8 cellular contexts compared by ENCODE assay signal in the genomic region with DNA sequence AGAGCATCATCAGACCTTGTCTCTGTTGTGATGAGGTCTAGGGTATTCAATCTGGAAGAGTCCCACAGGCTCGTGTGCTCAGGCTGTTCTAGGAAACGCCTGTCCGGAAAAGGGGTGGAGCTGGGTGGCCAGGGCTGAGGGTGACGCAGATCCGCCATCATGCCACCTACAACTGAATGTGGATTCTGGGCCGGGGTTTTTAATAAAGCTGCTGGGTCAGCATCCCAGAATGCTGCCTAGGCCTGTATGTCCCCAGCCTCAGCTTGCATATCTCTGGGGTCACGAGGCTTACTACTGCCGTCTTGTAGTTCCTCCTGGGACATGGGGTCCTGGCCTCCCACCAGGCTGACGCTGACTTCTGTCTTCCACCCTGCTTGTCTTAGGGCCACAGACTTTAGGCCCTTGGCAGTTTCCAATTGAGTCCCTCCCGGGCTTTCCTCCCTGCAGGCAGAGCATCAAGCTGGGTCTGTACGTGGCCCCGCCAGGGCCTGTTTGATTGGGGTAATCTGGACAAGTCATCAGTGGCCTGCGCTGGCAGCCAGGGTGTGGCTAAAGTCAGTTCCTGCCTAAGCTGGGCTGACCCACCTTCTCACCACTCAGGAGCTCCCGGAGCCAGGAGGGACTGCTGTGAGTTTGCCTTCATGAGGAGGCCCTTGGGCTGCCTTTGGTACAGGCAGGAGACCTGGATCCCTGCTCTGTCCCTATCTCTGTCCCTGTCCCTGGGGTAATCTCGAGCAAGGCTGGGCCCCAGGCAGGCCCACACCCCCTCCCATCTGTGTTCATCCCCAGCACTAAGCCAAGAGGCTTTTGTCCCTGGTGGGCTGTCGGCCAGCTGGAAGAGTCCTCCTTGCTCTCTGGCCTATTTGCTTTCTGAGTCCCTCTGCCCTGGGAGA.
DNase-seq lines count a peak whose midpoint lies in the region; ATAC-seq lines count a peak whose summit lies in the region.

No MANE protein-coding gene starts in this region.

- peaks cover 75% of the 10 kb centered on the region for H3K4me1 Mint-ChIP-seq in activated naive CD4-positive, alpha-beta T cell treated with anti-CD3 and anti-CD28 coated beads, Interleukin-2, amount 10 ng/mL, durations not matched to agents 7 days and 5 days
- peaks cover 54% of the 10 kb centered on the region for H3K4me1 Mint-ChIP-seq in activated naive CD4-positive, alpha-beta T cell treated with anti-CD3 and anti-CD28 coated beads for 36 hours (ENCODE audit: low read depth)

- peaks cover 6% of the 10 kb centered on the region for H3K36me3 Mint-ChIP-seq in activated naive CD4-positive, alpha-beta T cell treated with anti-CD3 and anti-CD28 coated beads, Interleukin-2, amount 10 ng/mL, durations not matched to agents 7 days and 5 days
- no peaks in the 10 kb centered on the region for H3K36me3 Mint-ChIP-seq in activated naive CD4-positive, alpha-beta T cell treated with anti-CD3 and anti-CD28 coated beads for 36 hours (ENCODE audit: low read depth)

- 89 to 93% methylated on average over 14 to 15 of the region's 16 CpGs for WGBS in mesodermal cell (ENCODE audit: insufficient coverage in 2 of 2), 2 experiments

- DNase-seq in activated naive CD4-positive, alpha-beta T cell treated with anti-CD3 and anti-CD28 coated beads, Interleukin-2, amount 10 ng/mL, durations not matched to agents 7 days and 5 days = no peak
- DNase-seq in activated naive CD4-positive, alpha-beta T cell treated with anti-CD3 and anti-CD28 coated beads for 36 hours = no peak
- DNase-seq in dermis blood vessel endothelial cell (peak; percentile 91), ureter (ENCODE audit: low spot score) (peak; percentile 85), NCI-H1436 treated with DMSO at 0.1 percent for 48 hours (lab: John Stamatoyannopoulos, UW) (no peak)

- H3K9me3 ChIP-seq in mesodermal cell (ENCODE audit: control insufficient read depth, low read length) = no peaks in the 10 kb centered on the region

- H3K9me3 Mint-ChIP-seq in activated naive CD4-positive, alpha-beta T cell treated with anti-CD3 and anti-CD28 coated beads, Interleukin-2, amount 10 ng/mL, durations not matched to agents 7 days and 5 days = no peaks in the 10 kb centered on the region
- no peaks in the 10 kb centered on the region for H3K9me3 Mint-ChIP-seq in activated naive CD4-positive, alpha-beta T cell treated with anti-CD3 and anti-CD28 coated beads for 36 hours

- intact Hi-C loops in activated naive CD4-positive, alpha-beta T cell treated with anti-CD3 and anti-CD28 coated beads for 36 hours (cut with micrococcal nuclease) = loop anchor here (1.0 kb wide), 1 partner anchor 11 kb away; no protein-coding TSS in a partner anchor

- ATAC-seq in GM21786 (IDR thresholded peaks at IDR 0.05; ENCODE audit: unreplicated experiment) (no peak), GM21576 (IDR thresholded peaks at IDR 0.05; ENCODE audit: unreplicated experiment) (no peak)

- no peak overlapping the region for H3K4me3 Mint-ChIP-seq in activated naive CD4-positive, alpha-beta T cell treated with anti-CD3 and anti-CD28 coated beads, Interleukin-2, amount 10 ng/mL, durations not matched to agents 7 days and 5 days
- H3K4me3 Mint-ChIP-seq in activated naive CD4-positive, alpha-beta T cell treated with anti-CD3 and anti-CD28 coated beads for 36 hours = no peak overlapping the region

- H3K4me3 ChIP-seq in mesodermal cell (ENCODE audit: extremely low read depth, insufficient read depth, low read length, poor library complexity, severe bottlenecking) = no peak overlapping the region

- peaks cover 66% of the 10 kb centered on the region for H3K4me1 ChIP-seq in mesodermal cell (ENCODE audit: control insufficient read depth, insufficient read depth, low read length, poor library complexity, severe bottlenecking)

- H3K36me3 ChIP-seq in mesodermal cell (ENCODE audit: control insufficient read depth, insufficient read depth, low read length) = peaks cover 60% of the 10 kb centered on the region

- peak overlapping the region; percentile 53 for H3K27ac ChIP-seq in mesodermal cell (ENCODE audit: low read depth, low read length, severe bottlenecking)

- CTCF ChIA-PET in activated naive CD4-positive, alpha-beta T cell treated with anti-CD3 and anti-CD28 coated beads, Interleukin-2, amount 10 ng/mL, durations not matched to agents 7 days and 5 days (lab: Charles Lee) = interaction anchor here (0.6 to 1.4 kb wide), 2 partner anchors 46 to 47 kb away, joined by 3 to 6 read pairs; no protein-coding TSS in a partner anchor
- CTCF ChIA-PET in activated naive CD4-positive, alpha-beta T cell treated with anti-CD3 and anti-CD28 coated beads for 36 hours (lab: Charles Lee) = interaction anchor here (0.6 to 2.3 kb wide), 4 partner anchors 9 to 319 kb away, joined by 3 to 7 read pairs (median 4); no protein-coding TSS in a partner anchor

- H3K27me3 Mint-ChIP-seq in activated naive CD4-positive, alpha-beta T cell treated with anti-CD3 and anti-CD28 coated beads, Interleukin-2, amount 10 ng/mL, durations not matched to agents 7 days and 5 days = no peaks in the 10 kb centered on the region
- H3K27me3 Mint-ChIP-seq in activated naive CD4-positive, alpha-beta T cell treated with anti-CD3 and anti-CD28 coated beads for 36 hours (ENCODE audit: low read depth) = no peaks in the 10 kb centered on the region

- H3K27ac Mint-ChIP-seq in activated naive CD4-positive, alpha-beta T cell treated with anti-CD3 and anti-CD28 coated beads, Interleukin-2, amount 10 ng/mL, durations not matched to agents 7 days and 5 days = peak overlapping the region; percentile 79
- no peak overlapping the region for H3K27ac Mint-ChIP-seq in activated naive CD4-positive, alpha-beta T cell treated with anti-CD3 and anti-CD28 coated beads for 36 hours

Comparison
In these comparisons a context has a peak if more than half of its experiments do, and no peak if none do; other contexts are left out.
1. DNase-seq: peak in dermis blood vessel endothelial cell (single experiment) and ureter (single experiment); none in activated naive CD4-positive, alpha-beta T cell treated with anti-CD3 and anti-CD28 coated beads, Interleukin-2, amount 10 ng/mL, durations not matched to agents 7 days and 5 days (single experiment), activated naive CD4-positive, alpha-beta T cell treated with anti-CD3 and anti-CD28 coated beads for 36 hours (single experiment) and NCI-H1436 treated with DMSO at 0.1 percent for 48 hours (single experiment).